In the genomic region with DNA sequence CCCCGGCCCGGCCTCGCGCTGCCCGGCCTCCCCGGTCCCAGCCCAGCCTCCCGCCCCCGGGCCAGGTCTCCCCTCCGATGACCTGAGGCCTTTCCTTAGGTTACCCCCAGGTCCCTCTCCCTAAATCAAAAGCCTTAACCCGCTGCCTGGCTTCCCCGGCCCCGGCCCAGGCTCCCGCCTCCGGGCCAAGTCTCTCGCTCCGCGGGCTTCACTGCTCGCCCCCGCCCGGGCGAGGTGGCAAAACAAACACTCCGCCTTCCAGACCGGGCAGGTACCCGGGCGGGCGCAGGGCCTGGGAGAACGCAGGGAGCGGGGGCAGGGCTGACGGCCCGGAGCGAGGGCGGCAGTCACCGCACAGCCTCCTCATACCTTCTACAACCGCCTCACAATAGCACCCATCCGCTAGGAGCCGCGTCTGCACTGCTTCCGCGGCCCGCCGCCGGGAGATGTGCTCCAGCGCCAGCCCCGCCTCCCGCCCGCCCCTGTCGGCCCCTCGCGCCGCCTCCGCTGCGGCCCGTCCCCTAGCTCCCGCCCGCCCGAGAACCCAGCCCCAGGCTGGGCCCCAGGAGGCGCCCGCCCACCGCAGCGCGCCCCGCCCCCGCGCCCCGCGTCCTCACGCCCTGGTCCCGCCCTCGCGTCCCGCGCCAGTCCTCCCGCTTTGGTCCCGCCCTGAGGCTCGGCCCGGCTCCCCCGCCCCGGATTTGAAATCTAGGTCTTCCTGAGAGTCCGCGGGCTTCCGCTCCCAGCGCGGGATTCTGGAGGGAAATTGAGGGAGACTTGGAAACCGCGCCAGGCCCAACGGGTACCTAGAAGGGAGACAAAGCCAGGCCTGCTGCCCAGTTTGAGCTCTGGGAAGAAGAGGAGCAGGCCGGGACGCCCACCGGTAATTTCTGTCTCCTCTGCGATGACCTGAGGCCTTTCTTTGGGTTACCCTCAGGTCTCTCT, we compare ENCODE assay signal across 8 cellular contexts. TPM values are rescaled to one million over a fixed set of nuclear protein-coding genes. Genes with fewer than 3 reads are reported as not detected.
A peak's percentile ranks its signal among the peaks of the same experiment; 100 is the strongest.
DNase-seq lines count a peak whose midpoint lies in the region; ATAC-seq and TF ChIP-seq lines count a peak whose summit lies in the region.

A gene (minus strand): TSS at position 422 of the 945 bp plus-strand sequence. CDS start 10,994 bp downstream, outside the sequence.
A gene with protein sequence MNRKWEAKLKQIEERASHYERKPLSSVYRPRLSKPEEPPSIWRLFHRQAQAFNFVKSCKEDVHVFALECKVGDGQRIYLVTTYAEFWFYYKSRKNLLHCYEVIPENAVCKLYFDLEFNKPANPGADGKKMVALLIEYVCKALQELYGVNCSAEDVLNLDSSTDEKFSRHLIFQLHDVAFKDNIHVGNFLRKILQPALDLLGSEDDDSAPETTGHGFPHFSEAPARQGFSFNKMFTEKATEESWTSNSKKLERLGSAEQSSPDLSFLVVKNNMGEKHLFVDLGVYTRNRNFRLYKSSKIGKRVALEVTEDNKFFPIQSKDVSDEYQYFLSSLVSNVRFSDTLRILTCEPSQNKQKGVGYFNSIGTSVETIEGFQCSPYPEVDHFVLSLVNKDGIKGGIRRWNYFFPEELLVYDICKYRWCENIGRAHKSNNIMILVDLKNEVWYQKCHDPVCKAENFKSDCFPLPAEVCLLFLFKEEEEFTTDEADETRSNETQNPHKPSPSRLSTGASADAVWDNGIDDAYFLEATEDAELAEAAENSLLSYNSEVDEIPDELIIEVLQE (plus strand): TSS at position 713 of the 945 bp plus-strand sequence. CDS start 7,403 bp downstream, outside the sequence.

- DNase-seq in CD4-positive, alpha-beta memory T cell = peak; percentile 92 to 95 (median 94)
- DNase-seq in HK-2 (ENCODE audit: unreplicated experiment) = peak; percentile 99
- peak; percentile 88 for DNase-seq in NCI-H82 treated with DMSO at 0.1 percent for 48 hours (lab: John Stamatoyannopoulos, UW; ENCODE audit: unreplicated experiment)
- peak; percentile 98 for DNase-seq in activated CD4-positive, alpha-beta memory T cell treated with anti-CD3 and anti-CD28 coated beads for 36 hours
- peak; percentile 75 to 96 for DNase-seq in dermis microvascular lymphatic vessel endothelial cell (ENCODE audit: low read depth in 2 of 2)
- DNase-seq in lower lobe of right lung = peak; percentile 98
- DNase-seq in stimulated activated CD4-positive, alpha-beta T cell treated with anti-CD3 and anti-CD28 coated beads, TNF-alpha, amount 100 ng/mL, for 1 hour (ENCODE audit: low read depth in 3 of 3, low spot score in 1 of 3) = peak; percentile 87 to 94 (median 94)

- peak within 1 kb of the TSS; percentile 88 for H3K27ac ChIP-seq in CD4-positive, alpha-beta memory T cell (ENCODE audit: low read depth, low read length)
- H3K27ac ChIP-seq in lower lobe of right lung = peak within 1 kb of the TSS; percentile 96

- POLR2A ChIA-PET in CD4-positive, alpha-beta memory T cell (lab: Charles Lee; ENCODE audit: partially characterized antibody) = interaction anchor here (0.8 to 4.0 kb wide), 22 partner anchors 11 to 1144 kb away, joined by 3 to 48 read pairs (median 8); a partner anchor contains a TSS
- POLR2A ChIA-PET in activated CD4-positive, alpha-beta memory T cell treated with anti-CD3 and anti-CD28 coated beads for 36 hours (lab: Charles Lee) = interaction anchor here (0.9 to 3.5 kb wide), 15 partner anchors 56 to 747 kb away, joined by 3 to 26 read pairs (median 5); a partner anchor contains a TSS

- peak within 1 kb of the TSS; percentile 92 to 98 (median 96) for H3K4me3 Mint-ChIP-seq in CD4-positive, alpha-beta memory T cell
- H3K4me3 Mint-ChIP-seq in activated CD4-positive, alpha-beta memory T cell treated with anti-CD3 and anti-CD28 coated beads for 36 hours = peak within 1 kb of the TSS; percentile 91

- H3K27ac Mint-ChIP-seq in CD4-positive, alpha-beta memory T cell = peak within 1 kb of the TSS; percentile 90 to 97 (median 95)
- peak within 1 kb of the TSS; percentile 91 for H3K27ac Mint-ChIP-seq in activated CD4-positive, alpha-beta memory T cell treated with anti-CD3 and anti-CD28 coated beads for 36 hours

- peaks cover 5% of the 10 kb centered on the region for H3K36me3 ChIP-seq in CD4-positive, alpha-beta memory T cell (ENCODE audit: insufficient read depth, low read length)
- peaks cover 6% of the 10 kb centered on the region for H3K36me3 ChIP-seq in lower lobe of right lung

- no peaks in the 10 kb centered on the region for H3K9me3 Mint-ChIP-seq in CD4-positive, alpha-beta memory T cell
- no peaks in the 10 kb centered on the region for H3K9me3 Mint-ChIP-seq in activated CD4-positive, alpha-beta memory T cell treated with anti-CD3 and anti-CD28 coated beads for 36 hours

- H3K9me3 ChIP-seq in CD4-positive, alpha-beta memory T cell (ENCODE audit: control insufficient read depth in 1 of 2, low read length in 2 of 2) = no peaks in the 10 kb centered on the region
- H3K9me3 ChIP-seq in lower lobe of right lung = no peaks in the 10 kb centered on the region

- peaks cover 51% of the 10 kb centered on the region for H3K4me1 ChIP-seq in CD4-positive, alpha-beta memory T cell (ENCODE audit: insufficient read depth, low read length)
- H3K4me1 ChIP-seq in lower lobe of right lung = peaks cover 41% of the 10 kb centered on the region

- peaks cover 46 to 54% (median 50%) of the 10 kb centered on the region in 4 donors for H3K4me1 Mint-ChIP-seq in CD4-positive, alpha-beta memory T cell
- H3K4me1 Mint-ChIP-seq in activated CD4-positive, alpha-beta memory T cell treated with anti-CD3 and anti-CD28 coated beads for 36 hours (ENCODE audit: low read depth) = peaks cover 50% of the 10 kb centered on the region

- no peaks in the 10 kb centered on the region for H3K27me3 Mint-ChIP-seq in CD4-positive, alpha-beta memory T cell
- no peaks in the 10 kb centered on the region for H3K27me3 Mint-ChIP-seq in activated CD4-positive, alpha-beta memory T cell treated with anti-CD3 and anti-CD28 coated beads for 36 hours

- H3K4me3 ChIP-seq in CD4-positive, alpha-beta memory T cell (ENCODE audit: low read length in 2 of 2) = peak within 1 kb of the TSS; percentile 81 to 85
- peak within 1 kb of the TSS; percentile 66 for H3K4me3 ChIP-seq in lower lobe of right lung

- peaks cover 13 to 33% of the 10 kb centered on the region in 2 donors for H3K36me3 Mint-ChIP-seq in CD4-positive, alpha-beta memory T cell
- peaks cover 30% of the 10 kb centered on the region for H3K36me3 Mint-ChIP-seq in activated CD4-positive, alpha-beta memory T cell treated with anti-CD3 and anti-CD28 coated beads for 36 hours

- TF ChIP-seq CTCF in lower lobe of right lung (IDR thresholded peaks at IDR 0.05) = peak; percentile 33

- CTCF ChIA-PET in CD4-positive, alpha-beta memory T cell (lab: Charles Lee; ENCODE audit: partially characterized antibody) = interaction anchor here (0.6 to 3.8 kb wide), 9 partner anchors 15 to 385 kb away, joined by 3 to 16 read pairs (median 4); a partner anchor contains a TSS
- CTCF ChIA-PET in activated CD4-positive, alpha-beta memory T cell treated with anti-CD3 and anti-CD28 coated beads for 36 hours (lab: Charles Lee) = interaction anchor here (0.7 to 4.4 kb wide), 10 partner anchors 10 to 385 kb away, joined by 3 to 20 read pairs (median 4); a partner anchor contains a TSS

- ATAC-seq in GM19455 (IDR thresholded peaks at IDR 0.05; ENCODE audit: unreplicated experiment) = peak; percentile 81
- ATAC-seq in lower lobe of right lung = peak; percentile 97 to 99

- H3K27me3 ChIP-seq in CD4-positive, alpha-beta memory T cell (ENCODE audit: insufficient read depth, low read length) = no peaks in the 10 kb centered on the region
- no peaks in the 10 kb centered on the region for H3K27me3 ChIP-seq in lower lobe of right lung (ENCODE audit: low read depth)

- intact Hi-C loops in CD4-positive, alpha-beta memory T cell (cut with micrococcal nuclease) = loop anchor here (1.0 to 5.0 kb wide), 16 partner anchors 85 to 1142 kb away; a partner anchor contains a TSS
- intact Hi-C loops in activated CD4-positive, alpha-beta memory T cell treated with anti-CD3 and anti-CD28 coated beads for 36 hours (cut with micrococcal nuclease) = loop anchor here (1.0 to 5.0 kb wide), 10 partner anchors 58 to 1145 kb away; a partner anchor contains a TSS
- intact Hi-C loops in lower lobe of right lung (cut with DNase I) = no loop called here

RNA-seq across cellular contexts. Expression of the first gene that starts in this region (rescaled TPM):
- 10 to 100 TPM; 17.9 to 24.9 TPM for total RNA-seq in CD4-positive, alpha-beta memory T cell
- polyA plus RNA-seq in CD4-positive, alpha-beta memory T cell = 1 to 10 TPM; 4.1 to 7.3 TPM
- 10 to 100 TPM; 54.0 to 54.4 TPM for total RNA-seq in activated CD4-positive, alpha-beta memory T cell treated with anti-CD3 and anti-CD28 coated beads for 36 hours
- total RNA-seq in dermis microvascular lymphatic vessel endothelial cell (30.5 and 32.0 TPM in 2 replicates), lower lobe of right lung (17.8 TPM)

RNA-seq across cellular contexts. Expression of the second gene that starts in this region (rescaled TPM):
- total RNA-seq in CD4-positive, alpha-beta memory T cell = 10 to 100 TPM; 20.2 to 23.2 TPM
- polyA plus RNA-seq in CD4-positive, alpha-beta memory T cell = 10 to 100 TPM; 14.0 to 21.5 TPM
- total RNA-seq in activated CD4-positive, alpha-beta memory T cell treated with anti-CD3 and anti-CD28 coated beads for 36 hours = 10 to 100 TPM; 23.1 to 27.1 TPM
- total RNA-seq in dermis microvascular lymphatic vessel endothelial cell (7.0 and 8.5 TPM in 2 replicates), lower lobe of right lung (14.0 TPM)

Comparison
In these comparisons a context has a peak if more than half of its experiments do, and no peak if none do; other contexts are left out.
1. Peak in every context shown above with its lines: DNase-seq, ATAC-seq, H3K4me3 ChIP-seq and H3K27ac ChIP-seq.